In genomic region chr7:85262891-85263290, GRCh38 we compare ENCODE assay signal across 1 cellular context.
TF ChIP-seq lines count a peak whose summit lies in the region.

No MANE protein-coding gene starts in this region.

TF ChIP-seq in SK-N-SH treated with all-trans-retinoic acid at 6 μM for 48 hours, 23 proteins besides CTCF, POLR2A, EP300 and RAD21 (continued from another document):
- TF ChIP-seq TSHZ2 (CRISPR knock-in tag; IDR thresholded peaks at IDR 0.05) (no peak), PATZ1 (CRISPR knock-in tag; IDR thresholded peaks at IDR 0.05; ENCODE audit: borderline replicate concordance) (no peak), TCF4 (CRISPR knock-in tag; IDR thresholded peaks at IDR 0.05; ENCODE audit: borderline replicate concordance) (no peak), ZFP30 (CRISPR knock-in tag; IDR thresholded peaks at IDR 0.05) (no peak), RARB (CRISPR knock-in tag; IDR thresholded peaks at IDR 0.05) (no peak)
